In the genomic region with DNA sequence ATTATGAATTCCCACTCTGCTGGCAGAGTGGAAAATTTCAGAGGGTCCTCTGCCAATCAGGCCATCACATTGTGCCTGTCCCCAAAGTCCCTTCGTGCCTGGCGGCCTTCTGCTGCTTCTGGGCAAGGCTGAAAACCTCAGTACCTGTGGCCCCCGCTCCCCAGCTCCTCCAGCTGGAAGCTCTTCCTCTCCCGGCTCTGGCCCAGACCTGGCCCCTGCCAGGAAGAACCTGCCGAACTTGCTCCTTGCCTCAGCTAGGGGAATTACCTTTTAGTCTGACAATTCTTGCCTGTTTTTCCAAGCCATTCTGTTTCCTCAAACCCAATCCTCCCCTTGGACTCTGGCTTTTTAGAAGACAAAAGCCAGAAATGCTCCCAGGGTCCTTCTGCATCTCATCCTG, we compare ENCODE assay signal across 15 cellular contexts. TPM values are rescaled to one million over a fixed set of nuclear protein-coding genes. Genes with fewer than 3 reads are reported as not detected.
DNase-seq lines count a peak whose midpoint lies in the region; ATAC-seq and TF ChIP-seq lines count a peak whose summit lies in the region.
"Had no signal": no experiment of that assay in that cellular context is flagged by ENCODE, and none has a peak within 500 bp of the region (broad histone marks: within the 10 kb centered on the region; RNA-seq: fewer than 3 reads in every experiment).

No MANE protein-coding gene starts in this region.

- no peaks in the 10 kb centered on the region for H3K27me3 ChIP-seq in heart left ventricle
- H3K27me3 ChIP-seq in gastroesophageal sphincter: no peaks in the 10 kb centered on the region
- H3K27me3 ChIP-seq in uterus: no peaks in the 10 kb centered on the region
- H3K27me3 ChIP-seq in CD4-positive, alpha-beta T cell (ENCODE audit: control insufficient read depth, insufficient read depth, low read length): peaks cover 11% of the 10 kb centered on the region

- TF ChIP-seq CTCF in heart left ventricle (IDR thresholded peaks at IDR 0.05): no peak
- TF ChIP-seq CTCF in gastroesophageal sphincter (IDR thresholded peaks at IDR 0.05): no peak
- TF ChIP-seq CTCF in osteocyte (IDR thresholded peaks at IDR 0.05): no peak
- no peak for TF ChIP-seq CTCF in uterus (IDR thresholded peaks at IDR 0.05)
- TF ChIP-seq CTCF in CD4-positive, alpha-beta T cell (IDR thresholded peaks at IDR 0.05): no peak

- DNase-seq in heart left ventricle: peak in 1 of 5 donors; percentile 54
- DNase-seq in Right ventricle myocardium superior: no peak
- no peak for DNase-seq in osteocyte (ENCODE audit: extremely low spot score, unreplicated experiment)
- DNase-seq in uterus: no peak
- no peak for DNase-seq in NCI-H524 (lab: John Stamatoyannopoulos, UW)
- DNase-seq in CD4-positive, alpha-beta T cell: no peak
- no peak for DNase-seq in AML-193 (lab: John Stamatoyannopoulos, UW)
- DNase-seq: activated CD4-positive, alpha-beta T cell treated with anti-CD3 and anti-CD28 coated beads, Interleukin-2, amount 50 U/mL, for 48 hours; activated T-cell treated with anti-CD3 and anti-CD28 coated beads, Interleukin-2, amount 50 U/mL, for 72 hours; left colon; NCI-H1417; NCI-H2227 treated with DMSO at 0.1 percent for 48 hours had no signal

- no peaks in the 10 kb centered on the region for H3K36me3 Mint-ChIP-seq in osteocyte (ENCODE audit: unreplicated experiment)
- H3K36me3 Mint-ChIP-seq in CD4-positive, alpha-beta T cell (ENCODE audit: low read depth): no peaks in the 10 kb centered on the region
- H3K36me3 Mint-ChIP-seq: stimulated activated effector memory CD8-positive, alpha-beta T cell treated with anti-CD3 and anti-CD28 coated beads, Interleukin-12 subunit alpha, Interleukin-12 subunit beta, amount 100 ng/mL, for 72 hours had no signal

- H3K27me3 Mint-ChIP-seq in osteocyte (ENCODE audit: unreplicated experiment): no peaks in the 10 kb centered on the region
- peaks cover 25% of the 10 kb centered on the region for H3K27me3 Mint-ChIP-seq in CD4-positive, alpha-beta T cell

- no peak for TF ChIP-seq POLR2A in heart left ventricle (IDR thresholded peaks at IDR 0.05)
- TF ChIP-seq POLR2A in gastroesophageal sphincter (IDR thresholded peaks at IDR 0.05): no peak
- no peak for TF ChIP-seq POLR2A in uterus (IDR thresholded peaks at IDR 0.05)

- peaks cover 41% of the 10 kb centered on the region for H3K4me1 Mint-ChIP-seq in osteocyte (ENCODE audit: unreplicated experiment)
- no peaks in the 10 kb centered on the region for H3K4me1 Mint-ChIP-seq in CD4-positive, alpha-beta T cell (ENCODE audit: low read depth)
- H3K4me1 Mint-ChIP-seq: stimulated activated effector memory CD8-positive, alpha-beta T cell treated with anti-CD3 and anti-CD28 coated beads, Interleukin-12 subunit alpha, Interleukin-12 subunit beta, amount 100 ng/mL, for 72 hours had no signal

- CTCF ChIA-PET in CD4-positive, alpha-beta T cell (lab: Charles Lee): no interaction called here

- H3K27ac ChIP-seq in heart left ventricle (peak overlapping the region in 11 of 12 donors; percentile 9 to 70 (median 48)), gastroesophageal sphincter (peak overlapping the region in 3 of 4 donors; percentile 50 to 57 (median 55)), uterus (peak overlapping the region; percentile 71 to 79)
- no peak overlapping the region for H3K27ac ChIP-seq in CD4-positive, alpha-beta T cell (ENCODE audit: low read depth, low read length)
- H3K27ac ChIP-seq: SK-N-MC had no signal

- no peak overlapping the region for H3K4me3 Mint-ChIP-seq in osteocyte (ENCODE audit: unreplicated experiment)
- no peak overlapping the region for H3K4me3 Mint-ChIP-seq in CD4-positive, alpha-beta T cell
- H3K4me3 Mint-ChIP-seq: activated T-cell treated with anti-CD3 and anti-CD28 coated beads, Interleukin-2, amount 50 U/mL, for 72 hours; stimulated activated effector memory CD8-positive, alpha-beta T cell treated with anti-CD3 and anti-CD28 coated beads, Interleukin-12 subunit alpha, Interleukin-12 subunit beta, amount 100 ng/mL, for 72 hours had no signal

- peak overlapping the region; percentile 27 for H3K27ac Mint-ChIP-seq in osteocyte (ENCODE audit: unreplicated experiment)
- no peak overlapping the region for H3K27ac Mint-ChIP-seq in CD4-positive, alpha-beta T cell
- H3K27ac Mint-ChIP-seq: activated T-cell treated with anti-CD3 and anti-CD28 coated beads, Interleukin-2, amount 50 U/mL, for 72 hours; stimulated activated effector memory CD8-positive, alpha-beta T cell treated with anti-CD3 and anti-CD28 coated beads, Interleukin-12 subunit alpha, Interleukin-12 subunit beta, amount 100 ng/mL, for 72 hours had no signal

- ATAC-seq in heart left ventricle: no peak
- ATAC-seq in Right ventricle myocardium superior (ENCODE audit: poor library complexity): no peak
- no peak for ATAC-seq in gastroesophageal sphincter
- ATAC-seq in CD4-positive, alpha-beta T cell (ENCODE audit: poor library complexity): no peak
- ATAC-seq: activated T-cell treated with anti-CD3 and anti-CD28 coated beads, Interleukin-2, amount 50 U/mL, for 72 hours; left colon had no signal

- peaks cover 8% of the 10 kb centered on the region for H3K9me3 Mint-ChIP-seq in osteocyte (ENCODE audit: unreplicated experiment)
- no peaks in the 10 kb centered on the region for H3K9me3 Mint-ChIP-seq in CD4-positive, alpha-beta T cell
- H3K9me3 Mint-ChIP-seq: activated T-cell treated with anti-CD3 and anti-CD28 coated beads, Interleukin-2, amount 50 U/mL, for 72 hours; stimulated activated effector memory CD8-positive, alpha-beta T cell treated with anti-CD3 and anti-CD28 coated beads, Interleukin-12 subunit alpha, Interleukin-12 subunit beta, amount 100 ng/mL, for 72 hours had no signal

- H3K9me3 ChIP-seq in heart left ventricle (no peaks in the 10 kb centered on the region), gastroesophageal sphincter (no peaks in the 10 kb centered on the region), uterus (no peaks in the 10 kb centered on the region)
- H3K9me3 ChIP-seq in CD4-positive, alpha-beta T cell (ENCODE audit: control insufficient read depth, low read length): no peaks in the 10 kb centered on the region

- peaks cover 0 to 67% (median 41%) of the 10 kb centered on the region in 12 donors for H3K4me1 ChIP-seq in heart left ventricle
- peaks cover 0 to 47% (median 23%) of the 10 kb centered on the region in 3 donors for H3K4me1 ChIP-seq in gastroesophageal sphincter
- H3K4me1 ChIP-seq in uterus: peaks cover 5 to 15% of the 10 kb centered on the region in 2 donors

- WGBS in heart left ventricle, 4 donors: 90 to 100% (median 94%) methylated on average over 5 of the region's 5 CpGs
- 73 to 91% methylated on average over 4 to 5 of the region's 5 CpGs for WGBS in gastroesophageal sphincter (ENCODE audit: low coverage in 1 of 2), 2 donors

- intact Hi-C loops in heart left ventricle (cut with DNase I) (no loop called here), Right ventricle myocardium superior (cut with DNase I) (no loop called here), uterus (cut with DNase I; ENCODE audit: low total_unique reads) (no loop called here)
- intact Hi-C loops in CD4-positive, alpha-beta T cell (cut with DNase I, micrococcal nuclease): no loop called here

- POLR2A ChIA-PET in CD4-positive, alpha-beta T cell (lab: Charles Lee): no interaction called here

- no peak for TF ChIP-seq EP300 in gastroesophageal sphincter (IDR thresholded peaks at IDR 0.05)

- H3K36me3 ChIP-seq in heart left ventricle (no peaks in the 10 kb centered on the region), gastroesophageal sphincter (no peaks in the 10 kb centered on the region), uterus (no peaks in the 10 kb centered on the region)

- H3K4me3 ChIP-seq in heart left ventricle: no peak overlapping the region
- no peak overlapping the region for H3K4me3 ChIP-seq in gastroesophageal sphincter
- no peak overlapping the region for H3K4me3 ChIP-seq in uterus
- H3K4me3 ChIP-seq: SK-N-MC had no signal

RNA-seq across cellular contexts. Expression of gene TRIL, which starts 27.9 kb away (rescaled TPM):
- total RNA-seq in heart left ventricle (1 to 10 TPM; 1.5 to 7.0 (median 3.2) TPM), Right ventricle myocardium superior (2.3 TPM), gastroesophageal sphincter (1 to 10 TPM; 1.6 to 6.6 (median 3.9) TPM), osteocyte (3.5 and 4.0 TPM in 2 replicates), uterus (10 to 100 TPM in 2 of 4 donors, 1 to 10 TPM in 2; 6.2 to 23.5 (median 10.1) TPM)
- 1 to 10 TPM in 1 of 2 donors, under 1 TPM in 1; 0.53 to 1.8 TPM for polyA plus RNA-seq in heart left ventricle
- not detected for total RNA-seq in CD4-positive, alpha-beta T cell
- total RNA-seq: activated T-cell treated with anti-CD3 and anti-CD28 coated beads, Interleukin-2, amount 50 U/mL, for 72 hours had no signal
